In genomic region chr5:121478636-121479035, GRCh38 we compare ENCODE assay signal across 17 cellular contexts.
DNase-seq lines count a peak whose midpoint lies in the region; ATAC-seq and TF ChIP-seq lines count a peak whose summit lies in the region.
"Had no signal": no experiment of that assay in that cellular context is flagged by ENCODE, and none has a peak within 500 bp of the region (broad histone marks: within the 10 kb centered on the region; RNA-seq: fewer than 3 reads in every experiment).

No MANE protein-coding gene starts in this region.

- no peak overlapping the region for H2BK15ac ChIP-seq in H9 (ENCODE audit: low read depth, low read length)

- H3K4me1 ChIP-seq in H9 (ENCODE audit: insufficient read depth, low read length) (peaks cover 2% of the 10 kb centered on the region; the same call in 1 of the 2 replicates), HUES64 (ENCODE audit: insufficient read depth, low read length) (peaks cover 33% of the 10 kb centered on the region), iPS-20b (ENCODE audit: insufficient read depth, low read length) (peaks cover 17% of the 10 kb centered on the region; the same call in 1 of the 2 replicates)
- H3K4me1 ChIP-seq: BLaER1 treated with 17β-estradiol and CSF1 and Interleukin-3, amounts not matched to agents 10 nM and 100 nM had no signal

- no peak overlapping the region for H3K4me3 Mint-ChIP-seq in H9
- H3K4me3 Mint-ChIP-seq: CD4-positive, CD25-positive, alpha-beta regulatory T cell; HFFc6 had no signal

- no peak overlapping the region for H3K9ac ChIP-seq in H9 (ENCODE audit: extremely low read depth, insufficient read length, low read length)
- no peak overlapping the region for H3K9ac ChIP-seq in HUES64 (ENCODE audit: low read depth, low read length)
- no peak overlapping the region for H3K9ac ChIP-seq in iPS-20b (ENCODE audit: low read depth, low read length)
- H3K9ac ChIP-seq: BLaER1 treated with 17β-estradiol and CSF1 and Interleukin-3, amounts not matched to agents 10 nM and 100 nM; GM23248 had no signal

- no peak overlapping the region for H4K8ac ChIP-seq in H9 (replicated peaks; ENCODE audit: insufficient read length, low read depth, low read length)

- H3K36me3 ChIP-seq in HUES64 (ENCODE audit: insufficient read depth, low read length), result no peaks in the 10 kb centered on the region
- H3K36me3 ChIP-seq in iPS-20b (ENCODE audit: insufficient read depth, low read depth, low read length), result no peaks in the 10 kb centered on the region
- H3K36me3 ChIP-seq: BLaER1 treated with 17β-estradiol and CSF1 and Interleukin-3, amounts not matched to agents 10 nM and 100 nM had no signal

- ATAC-seq in HG02840 (IDR thresholded peaks at IDR 0.05; ENCODE audit: low FRiP score, unreplicated experiment), result no peak
- ATAC-seq: A549, GM12878 had no signal

- H3K23ac ChIP-seq in H9 (ENCODE audit: insufficient read length, low read depth, low read length), result no peak overlapping the region

- peak overlapping the region; percentile 28 to 76 (median 70); a peak in 4 of 7 replicates for H3K27ac Mint-ChIP-seq in H9
- H3K27ac Mint-ChIP-seq: CD4-positive, CD25-positive, alpha-beta regulatory T cell; HFFc6 had no signal

- H3K79me1 ChIP-seq in H9 (ENCODE audit: insufficient read depth, low read depth, low read length, poor library complexity, severe bottlenecking), result no peaks in the 10 kb centered on the region

- no peak overlapping the region for H3K18ac ChIP-seq in H9 (ENCODE audit: insufficient read length, low read depth, low read length)

- H3K36me3 Mint-ChIP-seq in H9 (ENCODE audit: insufficient read depth in 1 of 3, low read depth in 3 of 3), result no peaks in the 10 kb centered on the region
- H3K36me3 Mint-ChIP-seq: CD4-positive, CD25-positive, alpha-beta regulatory T cell had no signal

- no peak overlapping the region for H2BK20ac ChIP-seq in H9 (ENCODE audit: low read depth, low read length, poor library complexity, severe bottlenecking)

- H4K20me1 ChIP-seq in H9 (ENCODE audit: control insufficient read depth, insufficient read depth, insufficient read length), result no peaks in the 10 kb centered on the region
- H4K20me1 ChIP-seq: BLaER1 treated with 17β-estradiol and CSF1 and Interleukin-3, amounts not matched to agents 10 nM and 100 nM had no signal

- no peak overlapping the region for H3K14ac ChIP-seq in H9 (ENCODE audit: insufficient read depth, low read length)

- H2AK5ac ChIP-seq in H9 (ENCODE audit: insufficient read length, low read length), result no peak overlapping the region

- no peak overlapping the region for H2AFZ ChIP-seq in H9 (ENCODE audit: low read length)
- H2AFZ ChIP-seq: GM23248 had no signal

- no peak for TF ChIP-seq CTCF in H9 (conservative IDR thresholded peaks at IDR 0.05)

- no peak overlapping the region for H3K56ac ChIP-seq in H9 (ENCODE audit: insufficient read length, low read depth, low read length)

- H3K4me1 Mint-ChIP-seq in H9, result peaks cover 27 to 29% of the 10 kb centered on the region in 2 experiments
- H3K4me1 Mint-ChIP-seq: CD4-positive, CD25-positive, alpha-beta regulatory T cell had no signal

- no peak overlapping the region for H4K91ac ChIP-seq in H9 (ENCODE audit: insufficient read length, low read depth, low read length)

- H2BK12ac ChIP-seq in H9 (ENCODE audit: insufficient read length, low read depth, low read length), result no peak overlapping the region

- H3K4me2 ChIP-seq in H9 (ENCODE audit: insufficient read depth, insufficient read length, low read length), result no peak overlapping the region
- H3K4me2 ChIP-seq: A549; BLaER1 treated with 17β-estradiol and CSF1 and Interleukin-3, amounts not matched to agents 10 nM and 100 nM had no signal

- no peak overlapping the region for H2BK120ac ChIP-seq in H9 (ENCODE audit: low read depth, low read length, poor library complexity, severe bottlenecking)

- H3T11ph ChIP-seq in H9 (ENCODE audit: low read length), result no peak overlapping the region

- H3K4me3 ChIP-seq in HUES64 (ENCODE audit: low read length), result no peak overlapping the region; the same call in 1 of the 2 replicates
- H3K4me3 ChIP-seq in iPS-20b (ENCODE audit: low read length), result 0 out of 2 replicates have a peak overlapping the region, but pooled peaks have one; percentile 7
- H3K4me3 ChIP-seq: A549; BLaER1 treated with 17β-estradiol and CSF1 and Interleukin-3, amounts not matched to agents 10 nM and 100 nM; GM12878; GM23248 had no signal

- no peak for DNase-seq in H9
- no peak for DNase-seq in activated CD4-positive, alpha-beta T cell treated with anti-CD3 and anti-CD28 coated beads for 48 hours
- no peak for DNase-seq in stimulated activated CD4-positive, alpha-beta T cell treated with anti-CD3 and anti-CD28 coated beads, Interleukin-4, amount 100 ng/mL, for 24 hours
- DNase-seq: AML-193; CD4-positive, CD25-positive, alpha-beta regulatory T cell; DMS53; GM23248; HCEC 1CT; HFFc6; IMR-90; KBM-7 had no signal

- no peaks in the 10 kb centered on the region for H3K9me3 Mint-ChIP-seq in H9

- H4K5ac ChIP-seq in H9 (ENCODE audit: insufficient read length, low read depth, low read length), result no peak overlapping the region

- H3K4ac ChIP-seq in H9 (ENCODE audit: low read depth, low read length), result no peak overlapping the region

- no CpG with 5 or more reads among the region's 3 CpGs for WGBS in H9 (ENCODE audit: extremely low coverage, insufficient read length, low lambda C conversion rate)
- WGBS in HUES64, result 28% methylated on average over 2 of the region's 3 CpGs

- H3K9me3 ChIP-seq in H9 (ENCODE audit: control insufficient read depth, low read depth, low read length) (no peaks in the 10 kb centered on the region), HUES64 (ENCODE audit: insufficient read depth, low read depth, low read length) (no peaks in the 10 kb centered on the region), iPS-20b (ENCODE audit: insufficient read depth, low read depth, low read length) (no peaks in the 10 kb centered on the region)
- H3K9me3 ChIP-seq: A549; BLaER1 treated with 17β-estradiol and CSF1 and Interleukin-3, amounts not matched to agents 10 nM and 100 nM had no signal

- no peaks in the 10 kb centered on the region for H3K27me3 Mint-ChIP-seq in H9 (ENCODE audit: low read depth)
- H3K27me3 Mint-ChIP-seq: CD4-positive, CD25-positive, alpha-beta regulatory T cell had no signal

- H3K79me2 ChIP-seq in H9 (ENCODE audit: insufficient read depth, low read length), result no peaks in the 10 kb centered on the region

- no peak overlapping the region for H2BK5ac ChIP-seq in H9 (ENCODE audit: insufficient read length, low read length)

- H3K27me3 ChIP-seq in H9 (ENCODE audit: insufficient read depth, low read length) (no peaks in the 10 kb centered on the region), HUES64 (ENCODE audit: insufficient read depth, low read length) (no peaks in the 10 kb centered on the region), iPS-20b (ENCODE audit: insufficient read depth, low read length) (no peaks in the 10 kb centered on the region)
- H3K27me3 ChIP-seq: BLaER1 treated with 17β-estradiol and CSF1 and Interleukin-3, amounts not matched to agents 10 nM and 100 nM had no signal

- H3K27ac ChIP-seq in H9 (ENCODE audit: insufficient read length, low read depth, low read length) (no peak overlapping the region), HUES64 (ENCODE audit: low read depth, low read length) (peak overlapping the region; percentile 68), iPS-20b (ENCODE audit: low read length) (peak overlapping the region; percentile 2)
- H3K27ac ChIP-seq: A549; BLaER1 treated with 17β-estradiol and CSF1 and Interleukin-3, amounts not matched to agents 10 nM and 100 nM; GM23248 had no signal

- H3K23me2 ChIP-seq in H9 (ENCODE audit: insufficient read length, low read depth, low read length, poor library complexity, severe bottlenecking), result no peaks in the 10 kb centered on the region
